Comparison of ENCODE assay signal across 10 cellular contexts in the genomic region with DNA sequence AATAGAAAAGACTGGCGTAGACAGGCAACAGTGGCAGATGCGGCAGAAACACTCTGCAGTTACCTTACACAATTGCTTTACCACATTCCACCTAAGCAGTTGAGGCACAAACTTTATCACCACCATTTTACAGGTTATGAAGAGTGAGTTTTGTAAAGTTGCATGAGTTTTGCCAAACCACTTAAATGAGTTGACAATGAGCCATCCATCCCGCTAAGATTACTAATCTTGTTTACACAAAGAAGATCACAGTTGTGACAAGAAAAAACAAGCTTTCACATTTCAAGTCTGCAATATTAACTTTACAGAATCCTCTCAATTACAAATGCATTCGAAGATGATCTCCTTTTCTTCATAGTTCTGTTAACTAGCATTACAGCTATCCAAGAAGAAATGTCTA. TPM values are rescaled to one million over a fixed set of nuclear protein-coding genes. Genes with fewer than 3 reads are reported as not detected.
DNase-seq lines count a peak whose midpoint lies in the region; ATAC-seq and TF ChIP-seq lines count a peak whose summit lies in the region.
"Had no signal": no experiment of that assay in that cellular context is flagged by ENCODE, and none has a peak within 500 bp of the region (broad histone marks: within the 10 kb centered on the region; RNA-seq: fewer than 3 reads in every experiment).

No MANE protein-coding gene starts in this region.

- no peak for ATAC-seq in activated naive CD8-positive, alpha-beta T cell treated with anti-CD3 and anti-CD28 coated beads, Interleukin-2, amount 50 U/mL, for 24 hours
- no peak for ATAC-seq in naive thymus-derived CD4-positive, alpha-beta T cell
- ATAC-seq in upper lobe of right lung (no peak), HG03378 (IDR thresholded peaks at IDR 0.05; ENCODE audit: unreplicated experiment) (no peak)

- H3K36me3 Mint-ChIP-seq in activated naive CD8-positive, alpha-beta T cell = peaks cover 3% of the 10 kb centered on the region
- H3K36me3 Mint-ChIP-seq in activated naive CD8-positive, alpha-beta T cell treated with anti-CD3 and anti-CD28 coated beads, Interleukin-2, amount 50 U/mL, for 24 hours (ENCODE audit: low read depth) = no peaks in the 10 kb centered on the region
- H3K36me3 Mint-ChIP-seq in naive thymus-derived CD4-positive, alpha-beta T cell = peaks cover 0 to 7% (median 2%) of the 10 kb centered on the region in 5 donors

- H3K27ac ChIP-seq in naive thymus-derived CD4-positive, alpha-beta T cell (ENCODE audit: low read depth, low read length) = no peak overlapping the region
- H3K27ac ChIP-seq in upper lobe of right lung = no peak overlapping the region

- peak overlapping the region; percentile 71 for H3K4me3 Mint-ChIP-seq in activated naive CD8-positive, alpha-beta T cell
- no peak overlapping the region for H3K4me3 Mint-ChIP-seq in activated naive CD8-positive, alpha-beta T cell treated with anti-CD3 and anti-CD28 coated beads, Interleukin-2, amount 50 U/mL, for 24 hours
- H3K4me3 Mint-ChIP-seq in naive thymus-derived CD4-positive, alpha-beta T cell = peak overlapping the region in 9 of 10 donors; percentile 65 to 85 (median 83)

- H3K27me3 ChIP-seq in naive thymus-derived CD4-positive, alpha-beta T cell (ENCODE audit: control insufficient read depth in 2 of 2, insufficient read depth in 2 of 2, low read length in 2 of 2) = peaks cover 3 to 11% of the 10 kb centered on the region in 2 donors
- no peaks in the 10 kb centered on the region for H3K27me3 ChIP-seq in upper lobe of right lung

- no peak for TF ChIP-seq CTCF in upper lobe of right lung (IDR thresholded peaks at IDR 0.05)

- no peak for DNase-seq in activated naive CD8-positive, alpha-beta T cell treated with anti-CD3 and anti-CD28 coated beads, Interleukin-2, amount 50 U/mL, for 24 hours
- DNase-seq in dermis blood vessel endothelial cell = peak; percentile 27
- DNase-seq in naive thymus-derived CD4-positive, alpha-beta T cell = no peak
- DNase-seq in upper lobe of right lung = no peak
- no peak for DNase-seq in epidermal melanocyte (ENCODE audit: insufficient read length, low spot score)
- no peak for DNase-seq in GDM1 (lab: John Stamatoyannopoulos, UW)
- DNase-seq: activated CD4-positive, CD25-positive, alpha-beta regulatory T cell treated with anti-CD3 and anti-CD28 coated beads, Interleukin-2, amount 50 U/mL, for 72 hours; IMR-90 had no signal

- H3K9me3 ChIP-seq in naive thymus-derived CD4-positive, alpha-beta T cell (ENCODE audit: control insufficient read depth in 2 of 3, low read length in 3 of 3) = no peaks in the 10 kb centered on the region
- H3K9me3 ChIP-seq in upper lobe of right lung = no peaks in the 10 kb centered on the region

- H3K4me1 Mint-ChIP-seq in activated naive CD8-positive, alpha-beta T cell (ENCODE audit: low read depth) = peaks cover 24% of the 10 kb centered on the region
- H3K4me1 Mint-ChIP-seq in activated naive CD8-positive, alpha-beta T cell treated with anti-CD3 and anti-CD28 coated beads, Interleukin-2, amount 50 U/mL, for 24 hours = peaks cover 20% of the 10 kb centered on the region
- H3K4me1 Mint-ChIP-seq in naive thymus-derived CD4-positive, alpha-beta T cell = peaks cover 19 to 29% (median 24%) of the 10 kb centered on the region in 7 donors

- intact Hi-C loops in naive thymus-derived CD4-positive, alpha-beta T cell (cut with micrococcal nuclease) = loop anchor here (5.0 to 10.0 kb wide), 2 partner anchors 504 to 516 kb away; a partner anchor contains a TSS
- intact Hi-C loops in upper lobe of right lung (cut with DNase I) = no loop called here

- no peaks in the 10 kb centered on the region for H3K4me1 ChIP-seq in naive thymus-derived CD4-positive, alpha-beta T cell (ENCODE audit: control insufficient read depth in 2 of 2, insufficient read depth in 2 of 2, low read length in 2 of 2)
- H3K4me1 ChIP-seq in upper lobe of right lung = peaks cover 5% of the 10 kb centered on the region

- H3K4me3 ChIP-seq in naive thymus-derived CD4-positive, alpha-beta T cell (ENCODE audit: low read length) = no peak overlapping the region
- peak overlapping the region; percentile 63 for H3K4me3 ChIP-seq in upper lobe of right lung

- CTCF ChIA-PET in naive thymus-derived CD4-positive, alpha-beta T cell (lab: Charles Lee) = interaction anchor here (0.7 kb wide), 1 partner anchor 1526 kb away, joined by 3 read pairs; no protein-coding TSS in a partner anchor

- no peaks in the 10 kb centered on the region for H3K36me3 ChIP-seq in naive thymus-derived CD4-positive, alpha-beta T cell (ENCODE audit: control insufficient read depth in 2 of 3, insufficient read depth in 3 of 3, low read length in 3 of 3)
- no peaks in the 10 kb centered on the region for H3K36me3 ChIP-seq in upper lobe of right lung

- peaks cover 44% of the 10 kb centered on the region for H3K27me3 Mint-ChIP-seq in activated naive CD8-positive, alpha-beta T cell
- H3K27me3 Mint-ChIP-seq in activated naive CD8-positive, alpha-beta T cell treated with anti-CD3 and anti-CD28 coated beads, Interleukin-2, amount 50 U/mL, for 24 hours = peaks cover 62% of the 10 kb centered on the region
- H3K27me3 Mint-ChIP-seq in naive thymus-derived CD4-positive, alpha-beta T cell = peaks cover 49 to 82% (median 56%) of the 10 kb centered on the region in 5 donors

- no peak overlapping the region for H3K27ac Mint-ChIP-seq in activated naive CD8-positive, alpha-beta T cell
- no peak overlapping the region for H3K27ac Mint-ChIP-seq in activated naive CD8-positive, alpha-beta T cell treated with anti-CD3 and anti-CD28 coated beads, Interleukin-2, amount 50 U/mL, for 24 hours
- H3K27ac Mint-ChIP-seq in naive thymus-derived CD4-positive, alpha-beta T cell = no peak overlapping the region

- POLR2A ChIA-PET in naive thymus-derived CD4-positive, alpha-beta T cell (lab: Charles Lee) = no interaction called here

- no peaks in the 10 kb centered on the region for H3K9me3 Mint-ChIP-seq in activated naive CD8-positive, alpha-beta T cell (ENCODE audit: low read depth)
- no peaks in the 10 kb centered on the region for H3K9me3 Mint-ChIP-seq in activated naive CD8-positive, alpha-beta T cell treated with anti-CD3 and anti-CD28 coated beads, Interleukin-2, amount 50 U/mL, for 24 hours
- no peaks in the 10 kb centered on the region for H3K9me3 Mint-ChIP-seq in naive thymus-derived CD4-positive, alpha-beta T cell

RNA-seq across cellular contexts. Expression of a gene that starts 1.8 kb away (rescaled TPM):
- total RNA-seq in dermis blood vessel endothelial cell = 27.8 and 34.5 TPM in 2 replicates
- total RNA-seq in naive thymus-derived CD4-positive, alpha-beta T cell = 1 to 10 TPM in 2 of 5 experiments, under 1 TPM in 3; 0.08 to 9.7 (median 0.10) TPM
- not detected for polyA plus RNA-seq in naive thymus-derived CD4-positive, alpha-beta T cell
- total RNA-seq in upper lobe of right lung = 11.3 TPM
